In the genomic region with DNA sequence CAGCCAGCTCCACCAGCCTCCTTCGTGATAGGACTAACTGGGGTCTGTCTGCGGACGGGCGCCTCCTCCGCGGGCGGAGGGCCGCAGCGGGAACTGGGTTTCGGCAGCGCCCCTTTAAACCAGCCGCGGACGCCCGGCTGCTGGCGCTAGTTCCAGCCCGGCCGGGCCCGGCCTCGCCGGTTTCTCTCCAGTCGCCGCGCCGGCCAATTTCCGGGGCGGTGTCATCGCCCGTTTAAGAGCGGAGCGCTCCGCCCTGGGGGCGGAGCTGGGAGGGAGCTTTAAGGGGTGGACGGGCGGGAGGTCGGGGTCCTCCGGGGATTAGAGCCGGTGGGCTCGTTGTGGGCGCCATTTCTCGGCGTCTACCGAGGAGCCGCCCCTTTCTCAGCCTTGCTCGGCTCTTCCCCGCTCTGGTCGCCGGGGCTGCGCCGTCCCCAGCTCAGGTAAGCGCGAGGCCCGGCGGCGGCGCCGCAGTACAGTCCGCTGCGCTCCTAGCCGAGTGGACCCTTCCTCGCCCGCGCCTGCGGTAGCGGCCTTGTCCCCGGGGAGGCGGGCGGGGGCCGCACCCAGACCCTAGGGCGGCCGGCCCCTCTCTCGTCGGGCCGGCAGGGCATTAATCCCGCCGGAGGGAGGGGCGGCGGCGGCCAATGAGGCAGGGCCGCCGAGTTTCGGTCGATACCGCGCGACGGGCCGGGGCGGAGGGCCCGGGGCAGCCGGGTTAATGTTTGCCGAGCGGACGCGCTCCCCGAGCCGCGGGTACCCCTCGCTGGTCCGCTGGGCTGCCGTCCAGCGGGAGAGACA, we compare ENCODE assay signal across 8 cellular contexts. TPM values are rescaled to one million over a fixed set of nuclear protein-coding genes. Genes with fewer than 3 reads are reported as not detected.
DNase-seq lines count a peak whose midpoint lies in the region; ATAC-seq and TF ChIP-seq lines count a peak whose summit lies in the region.

A gene (plus strand): TSS at position 307 of the 798 bp plus-strand sequence. CDS start 6,008 bp downstream, outside the sequence.

- ATAC-seq in HG03378 (IDR thresholded peaks at IDR 0.05; ENCODE audit: unreplicated experiment) (peak; percentile 86), left lung (peak; percentile 97)

- no peaks in the 10 kb centered on the region for H3K36me3 ChIP-seq in left lung

- peaks cover 0 to 16% of the 10 kb centered on the region in 2 donors for H3K27me3 ChIP-seq in left lung

- peak within 1 kb of the TSS; percentile 87 to 93 for H3K4me3 ChIP-seq in left lung

- no peaks in the 10 kb centered on the region for H3K9me3 ChIP-seq in left lung

- no peak for TF ChIP-seq CTCF in left lung (IDR thresholded peaks at IDR 0.05)

- intact Hi-C loops in left lung (cut with DNase I) = no loop called here

- peak within 1 kb of the TSS; percentile 85 to 88 for H3K27ac ChIP-seq in left lung

- TF ChIP-seq POLR2A in GM19099 (IDR thresholded peaks at IDR 0.05; ENCODE audit: extremely low read depth, insufficient read length, low read depth) = peak; percentile 73

- peaks cover 0 to 5% of the 10 kb centered on the region in 2 donors for H3K4me1 ChIP-seq in left lung

- DNase-seq in AML-193 (lab: John Stamatoyannopoulos, UW) (peak; percentile 82 to 83), NCI-H460 (ENCODE audit: extremely low read depth, low read depth) (peak; percentile 87), cortex of kidney (lab: John Stamatoyannopoulos, UW) (peak; percentile 67), left lung (peak; percentile 93 to 99)
- peak; percentile 86 for DNase-seq in activated CD4-positive, alpha-beta T cell treated with anti-CD3 and anti-CD28 coated beads for 48 hours
- DNase-seq in stimulated activated CD4-positive, alpha-beta T cell treated with anti-CD3 and anti-CD28 coated beads, Interleukin-2, amount 100 ng/mL, for 4 hours (ENCODE audit: low read depth) = peak; percentile 64

RNA-seq across cellular contexts. Expression of the gene that starts here (rescaled TPM):
- total RNA-seq in NCI-H460 (2014; rRNA removed; shearing (Covaris generic)) = 21.5 and 21.9 TPM in 2 replicates
- 7.9 and 84.5 TPM in 2 replicates for polyA plus RNA-seq in NCI-H460 (2014; cell fraction: nucleus; rRNA removed)
- total RNA-seq in left lung = 10 to 100 TPM; 36.2 to 53.8 TPM

Comparison
In these comparisons a context has a peak if more than half of its experiments do, and no peak if none do; other contexts are left out.
1. Peak in every context shown above with its lines: DNase-seq, ATAC-seq, H3K4me3 ChIP-seq and H3K27ac ChIP-seq.